ENCODE assay signal across 8 cellular contexts in the genomic region with DNA sequence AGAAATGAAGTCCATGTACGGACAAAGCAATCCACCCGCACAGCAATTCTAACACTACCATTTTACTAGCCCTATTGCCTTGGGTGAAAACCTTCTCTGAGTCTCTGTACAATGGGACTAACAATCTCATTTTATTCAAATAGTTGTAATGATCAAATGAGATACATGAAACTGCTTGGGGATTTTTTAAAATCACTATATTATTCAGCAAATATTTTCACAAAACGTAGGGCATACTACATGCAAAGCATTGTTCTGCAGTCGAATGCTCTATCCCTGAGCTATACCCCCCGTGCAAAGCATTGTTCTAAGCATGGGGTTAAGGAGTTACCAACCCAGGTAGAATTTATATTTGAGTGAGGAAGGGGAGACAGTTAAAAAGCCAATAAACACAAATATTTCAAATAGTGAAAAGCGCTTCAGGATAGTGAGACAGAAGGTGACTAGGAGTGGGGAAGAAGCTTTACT. TPM values are rescaled to one million over a fixed set of nuclear protein-coding genes. Genes with fewer than 3 reads are reported as not detected.
DNase-seq lines count a peak whose midpoint lies in the region; ATAC-seq, FAIRE-seq and TF ChIP-seq lines count a peak whose summit lies in the region.

No MANE protein-coding gene starts in this region.

- BruUV-seq in PC-3 (replicated peaks; lab: Mats Ljungman, UMichigan) = TSS peak; percentile 68

- no peaks in the 10 kb centered on the region for H3K9me2 ChIP-seq in PC-3 (replicated peaks; ENCODE audit: low read length)

- H3K9ac ChIP-seq in PC-3 (ENCODE audit: low read length) (peak overlapping the region; percentile 95), skeletal muscle satellite cell (ENCODE audit: low read depth, low read length) (peak overlapping the region; percentile 91)

- H3K27ac ChIP-seq in PC-3 (ENCODE audit: low read length) = no peak overlapping the region
- peak overlapping the region; percentile 90 to 97 (median 94) for H3K27ac ChIP-seq in esophagus squamous epithelium

- peak overlapping the region; percentile 84 for H3K4me2 ChIP-seq in PC-3 (ENCODE audit: low read length)
- H3K4me2 ChIP-seq in skeletal muscle satellite cell (ENCODE audit: low read length) = peak overlapping the region; percentile 90

- peaks cover 39% of the 10 kb centered on the region for H3K79me2 ChIP-seq in PC-3 (ENCODE audit: low read length)

- ATAC-seq in PC-3 (no peak), HG02678 (IDR thresholded peaks at IDR 0.05; ENCODE audit: unreplicated experiment) (no peak)

- H4K20me1 ChIP-seq in PC-3 (ENCODE audit: low read length) = no peaks in the 10 kb centered on the region

- H3K4me3 ChIP-seq in BJ (ENCODE audit: low read depth, low read length) (peak overlapping the region; percentile 86), PC-3 (ENCODE audit: low read length) (peak overlapping the region; percentile 72), esophagus squamous epithelium (peak overlapping the region; percentile 59 to 91 (median 71)), skeletal muscle satellite cell (ENCODE audit: low read length) (peak overlapping the region; percentile 83)

- peak overlapping the region; percentile 89 for H2AFZ ChIP-seq in PC-3 (ENCODE audit: low read length)

- TF ChIP-seq POLR2A in esophagus squamous epithelium (IDR thresholded peaks at IDR 0.05) = no peak

- WGBS in esophagus squamous epithelium, 2 donors = 16 to 22% methylated on average over 6 of the region's 6 CpGs

- FAIRE-seq in GM19239 (lab: Jason Lieb, UNC) = peak; percentile 47

- DNase-seq in BJ (ENCODE audit: low read depth) (no peak), GM19239 (ENCODE audit: insufficient read length, low spot score) (no peak), PC-3 (no peak), esophagus squamous epithelium (lab: John Stamatoyannopoulos, UW) (no peak), NCI-H1436 treated with DMSO at 0.1 percent for 48 hours (lab: John Stamatoyannopoulos, UW) (no peak), occipital lobe (lab: John Stamatoyannopoulos, UW) (no peak)

- POLR2A ChIA-PET in BJ (lab: Charles Lee) = no interaction called here
- POLR2A ChIA-PET in PC-3 (lab: Charles Lee; ENCODE audit: unreplicated experiment) = no interaction called here

- H3K4me1 ChIP-seq in PC-3 (ENCODE audit: insufficient read depth, low read length) = peaks cover 21% of the 10 kb centered on the region
- H3K4me1 ChIP-seq in esophagus squamous epithelium = peaks cover 9 to 46% (median 20%) of the 10 kb centered on the region in 3 donors
- peaks cover 7% of the 10 kb centered on the region for H3K4me1 ChIP-seq in skeletal muscle satellite cell (ENCODE audit: control insufficient read depth, insufficient read depth, low read length)

- H3K27me3 ChIP-seq in BJ (ENCODE audit: control insufficient read depth, insufficient read depth, low read length) = no peaks in the 10 kb centered on the region
- no peaks in the 10 kb centered on the region for H3K27me3 ChIP-seq in PC-3 (ENCODE audit: low read length)
- H3K27me3 ChIP-seq in esophagus squamous epithelium = no peaks in the 10 kb centered on the region
- H3K27me3 ChIP-seq in skeletal muscle satellite cell (ENCODE audit: control insufficient read depth, insufficient read depth, low read length) = no peaks in the 10 kb centered on the region

- H3K36me3 ChIP-seq in BJ (ENCODE audit: control insufficient read depth, insufficient read depth, low read length) = no peaks in the 10 kb centered on the region
- no peaks in the 10 kb centered on the region for H3K36me3 ChIP-seq in PC-3 (ENCODE audit: low read depth, low read length)
- H3K36me3 ChIP-seq in esophagus squamous epithelium = no peaks in the 10 kb centered on the region
- no peaks in the 10 kb centered on the region for H3K36me3 ChIP-seq in skeletal muscle satellite cell (ENCODE audit: insufficient read depth, low read length)

- intact Hi-C loops in PC-3 (cut with micrococcal nuclease) = loop anchor here (1.0 to 5.0 kb wide), 3 partner anchors 33 to 64 kb away; a partner anchor contains a TSS
- intact Hi-C loops in esophagus squamous epithelium (cut with DNase I) = no loop called here

- no peaks in the 10 kb centered on the region for H3F3A ChIP-seq in PC-3 (ENCODE audit: low read length, unreplicated experiment)

- CTCF ChIA-PET in BJ (lab: Yijun Ruan, JAX) = interaction anchor here (1.2 to 1.5 kb wide), 2 partner anchors 10 to 83 kb away, joined by 3 to 4 read pairs; no protein-coding TSS in a partner anchor
- CTCF ChIA-PET in PC-3 (lab: Charles Lee) = no interaction called here

- no peak for TF ChIP-seq CTCF in BJ (IDR thresholded peaks at IDR 0.05; ENCODE audit: insufficient read depth, low read depth, low read length)
- TF ChIP-seq CTCF in PC-3 (conservative IDR thresholded peaks at IDR 0.05; ENCODE audit: low read depth, low read length) = no peak
- no peak for TF ChIP-seq CTCF in esophagus squamous epithelium (IDR thresholded peaks at IDR 0.05)

- H3K9me3 ChIP-seq in PC-3 (ENCODE audit: low read length) (no peaks in the 10 kb centered on the region), esophagus squamous epithelium (no peaks in the 10 kb centered on the region), skeletal muscle satellite cell (replicated peaks; ENCODE audit: low read length) (no peaks in the 10 kb centered on the region)

RNA-seq across cellular contexts. Expression of a gene that starts 0.6 kb away (rescaled TPM):
- 21.8 and 22.9 TPM in 2 replicates for polyA plus RNA-seq in BJ (2011; rRNA removed)
- polyA minus RNA-seq in BJ (2011; rRNA and poly(A)+ RNA removed) = 21.8 and 28.3 TPM in 2 replicates
- total RNA-seq in PC-3 (2014; rRNA removed) = 7.9 and 14.2 TPM in 2 replicates
- 10 to 100 TPM; 12.5 to 28.0 (median 20.6) TPM for total RNA-seq in esophagus squamous epithelium
- 10.0 and 10.9 TPM in 2 replicates for total RNA-seq in skeletal muscle satellite cell (2012; rRNA removed)
- total RNA-seq in occipital lobe = 8.0 TPM

RNA-seq across cellular contexts. Expression of a gene that starts 49.1 kb away (rescaled TPM):
- 356 and 381 TPM in 2 replicates for polyA plus RNA-seq in BJ (2011; rRNA removed)
- polyA minus RNA-seq in BJ (2011; rRNA and poly(A)+ RNA removed) = 476 and 1,007 TPM in 2 replicates
- total RNA-seq in PC-3 (2014; rRNA removed) (244 and 322 TPM in 2 replicates), esophagus squamous epithelium (100 to 1,000 TPM; 240 to 303 (median 268) TPM), occipital lobe (61.8 TPM)
- total RNA-seq in skeletal muscle satellite cell (2012; rRNA removed) = 75.3 and 118 TPM in 2 replicates
